ENCODE assay signal across 24 cellular contexts in the genomic region with DNA sequence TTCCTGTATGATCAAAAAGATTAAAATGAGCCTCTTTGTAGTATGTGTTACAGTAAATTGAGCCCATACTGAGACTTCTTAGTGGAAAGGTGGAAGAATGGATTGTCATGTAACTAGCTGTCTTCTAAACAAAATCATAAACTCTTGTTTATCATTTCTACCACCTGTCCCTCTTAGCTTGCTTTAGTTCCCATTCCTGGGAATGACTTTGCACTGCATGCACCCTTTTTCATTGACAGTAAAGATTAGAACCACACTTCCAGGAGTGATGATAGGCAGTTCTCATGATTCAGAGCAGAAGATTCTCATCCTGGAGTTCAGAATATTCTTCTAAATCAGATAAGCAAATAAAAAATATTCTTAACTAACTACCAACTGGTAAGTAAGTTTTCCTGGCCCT. TPM values are rescaled to one million over a fixed set of nuclear protein-coding genes. Genes with fewer than 3 reads are reported as not detected.
"Had no signal": no experiment of that assay in that cellular context is flagged by ENCODE, and none has a peak within 500 bp of the region (broad histone marks: within the 10 kb centered on the region; RNA-seq: fewer than 3 reads in every experiment).

No MANE protein-coding gene starts in this region.

- H3K4me1 ChIP-seq: esophagus squamous epithelium, prostate gland, upper lobe of left lung had no signal

- H3K27me3 ChIP-seq: esophagus squamous epithelium, upper lobe of left lung had no signal

- H3K4me1 Mint-ChIP-seq: brain had no signal

- H3K9me3 Mint-ChIP-seq: activated naive CD8-positive, alpha-beta T cell treated with anti-CD3 and anti-CD28 coated beads for 36 hours; activated T-cell treated with anti-CD3 and anti-CD28 coated beads, Interleukin-2, amount 50 U/mL, for 24 hours; brain; stimulated activated naive CD8-positive, alpha-beta T cell treated with anti-CD3 and anti-CD28 coated beads, Interleukin-15, Interleukin-2, amounts not matched to agents 100 ng/mL and 50 ng/mL, for 24 hours had no signal

- H3K27ac Mint-ChIP-seq: activated CD8-positive, alpha-beta memory T cell treated with anti-CD3 and anti-CD28 coated beads, Interleukin-2, amount 10 ng/mL, durations not matched to agents 7 days and 5 days; brain had no signal

- DNase-seq: activated CD4-positive, alpha-beta T cell treated with anti-CD3 and anti-CD28 coated beads, Interleukin-2, amount 50 U/mL, for 4 hours; activated CD8-positive, alpha-beta memory T cell treated with anti-CD3 and anti-CD28 coated beads, Interleukin-2, amount 10 ng/mL, durations not matched to agents 7 days and 5 days; activated effector memory CD4-positive, alpha-beta T cell treated with anti-CD3 and anti-CD28 coated beads, Interleukin-2, amount 50 U/mL, for 16 hours; activated naive CD8-positive, alpha-beta T cell treated with anti-CD3 and anti-CD28 coated beads for 36 hours; activated T-cell treated with anti-CD3 and anti-CD28 coated beads, Interleukin-2, amount 50 U/mL, for 24 hours; cortex of kidney; effector CD4-positive, alpha-beta T cell; esophagus squamous epithelium; hippocampal formation; kidney; left ventricle myocardium inferior; right cardiac atrium; small intestine; stimulated activated CD4-positive, alpha-beta T cell treated with anti-CD3 and anti-CD28 coated beads, Interleukin-4, amount 100 ng/mL, for 4 hours; stimulated activated CD8-positive, alpha-beta memory T cell treated with anti-CD3 and anti-CD28 coated beads, Interleukin-4, amount 100 ng/mL, for 48 hours; upper lobe of left lung had no signal

- ATAC-seq: activated CD4-positive, CD25-positive, alpha-beta regulatory T cell treated with anti-CD3 and anti-CD28 coated beads, Interleukin-2, amount 50 U/mL, for 24 hours; activated CD8-positive, alpha-beta memory T cell treated with anti-CD3 and anti-CD28 coated beads, Interleukin-2, amount 10 ng/mL, durations not matched to agents 7 days and 5 days; right cardiac atrium had no signal

- H3K27ac ChIP-seq: esophagus squamous epithelium, left ventricle myocardium inferior, prostate gland, upper lobe of left lung had no signal

- H3K4me3 ChIP-seq: esophagus squamous epithelium, left ventricle myocardium inferior, prostate gland, upper lobe of left lung had no signal

- H3K4me3 Mint-ChIP-seq: activated CD8-positive, alpha-beta memory T cell treated with anti-CD3 and anti-CD28 coated beads, Interleukin-2, amount 10 ng/mL, durations not matched to agents 7 days and 5 days; activated naive CD8-positive, alpha-beta T cell treated with anti-CD3 and anti-CD28 coated beads for 36 hours; activated T-cell treated with anti-CD3 and anti-CD28 coated beads, Interleukin-2, amount 50 U/mL, for 24 hours; brain; stimulated activated naive CD8-positive, alpha-beta T cell treated with anti-CD3 and anti-CD28 coated beads, Interleukin-15, Interleukin-2, amounts not matched to agents 100 ng/mL and 50 ng/mL, for 24 hours had no signal

- H3K36me3 ChIP-seq: prostate gland had no signal

- H3K9me3 ChIP-seq: esophagus squamous epithelium, left ventricle myocardium inferior, prostate gland, upper lobe of left lung had no signal

- H3K27me3 Mint-ChIP-seq: activated CD8-positive, alpha-beta memory T cell treated with anti-CD3 and anti-CD28 coated beads, Interleukin-2, amount 10 ng/mL, durations not matched to agents 7 days and 5 days; activated naive CD8-positive, alpha-beta T cell treated with anti-CD3 and anti-CD28 coated beads for 36 hours; activated T-cell treated with anti-CD3 and anti-CD28 coated beads, Interleukin-2, amount 50 U/mL, for 24 hours; brain; stimulated activated naive CD8-positive, alpha-beta T cell treated with anti-CD3 and anti-CD28 coated beads, Interleukin-15, Interleukin-2, amounts not matched to agents 100 ng/mL and 50 ng/mL, for 24 hours had no signal

RNA-seq across cellular contexts. Expression of a gene that starts 28.0 kb away (rescaled TPM):
- polyA plus RNA-seq: neural cell had no signal

RNA-seq across cellular contexts. Expression of a gene that starts 55.0 kb away (rescaled TPM):
- total RNA-seq: endothelial cell of umbilical vein, fibroblast of villous mesenchyme, glomerular endothelial cell had no signal
- polyA plus RNA-seq: endothelial cell of umbilical vein, neural cell had no signal
